ENCODE assay signal across 15 cellular contexts in genomic region chr1:48875736-48876135, GRCh38.
"Had no signal": no experiment of that assay in that cellular context is flagged by ENCODE, and none has a peak within 500 bp of the region (broad histone marks: within the 10 kb centered on the region; RNA-seq: fewer than 3 reads in every experiment).

No MANE protein-coding gene starts in this region.

- H3K27ac Mint-ChIP-seq: activated T-helper 1 cell treated with anti-CD3 and anti-CD28 coated beads, Interleukin-12 subunit alpha, Interleukin-12 subunit beta, Interleukin-2, Interleukin-4 antibody, amounts not matched to agents 30 ng/mL and 10 ng/mL and 1 ng/mL, durations not matched to agents 14 hours and 24 hours and 36 hours; memory B cell; nephron had no signal

- H3K9me3 Mint-ChIP-seq: activated T-helper 1 cell treated with anti-CD3 and anti-CD28 coated beads, Interleukin-12 subunit alpha, Interleukin-12 subunit beta, Interleukin-2, Interleukin-4 antibody, amounts not matched to agents 30 ng/mL and 10 ng/mL and 1 ng/mL, durations not matched to agents 14 hours and 24 hours and 36 hours; memory B cell; nephron had no signal

- ATAC-seq: heart right ventricle, left lung, psoas muscle had no signal

- FAIRE-seq: endothelial cell of umbilical vein, islet of Langerhans had no signal

- H3K9me3 ChIP-seq: heart right ventricle, left lung, psoas muscle, stomach, uterus had no signal

- H3K4me1 ChIP-seq: heart right ventricle, left lung, psoas muscle, stomach, uterus had no signal

- H3K4me3 ChIP-seq: heart right ventricle, left lung, psoas muscle, stomach, uterus had no signal

- H3K4me3 Mint-ChIP-seq: activated T-helper 1 cell treated with anti-CD3 and anti-CD28 coated beads, Interleukin-12 subunit alpha, Interleukin-12 subunit beta, Interleukin-2, Interleukin-4 antibody, amounts not matched to agents 30 ng/mL and 10 ng/mL and 1 ng/mL, durations not matched to agents 14 hours and 24 hours and 36 hours; memory B cell; nephron had no signal

- H3K27me3 ChIP-seq: left lung, stomach, uterus had no signal

- H3K36me3 ChIP-seq: heart right ventricle, left lung, stomach, uterus had no signal

- H3K4me1 Mint-ChIP-seq: memory B cell had no signal

- DNase-seq: activated CD4-positive, alpha-beta T cell treated with anti-CD3 and anti-CD28 coated beads for 48 hours; activated naive CD4-positive, alpha-beta T cell; aorta; foreskin melanocyte; heart right ventricle; psoas muscle; stimulated activated CD4-positive, alpha-beta T cell treated with anti-CD3 and anti-CD28 coated beads, Interleukin-4, amount 100 ng/mL, for 24 hours; stomach; uterus had no signal

- H3K27ac ChIP-seq: heart right ventricle, left lung, psoas muscle, stomach, uterus had no signal

- H3K36me3 Mint-ChIP-seq: memory B cell had no signal
